In genomic region chr7:107854989-107855388, GRCh38 we compare ENCODE assay signal across 18 cellular contexts. TPM values are rescaled to one million over a fixed set of nuclear protein-coding genes. Genes with fewer than 3 reads are reported as not detected.
DNase-seq lines count a peak whose midpoint lies in the region; ATAC-seq and TF ChIP-seq lines count a peak whose summit lies in the region.
"Had no signal": no experiment of that assay in that cellular context is flagged by ENCODE, and none has a peak within 500 bp of the region (broad histone marks: within the 10 kb centered on the region; RNA-seq: fewer than 3 reads in every experiment).

No MANE protein-coding gene starts in this region.

- H3K27me3 Mint-ChIP-seq in MCF 10A (ENCODE audit: insufficient read depth, unreplicated experiment): no peaks in the 10 kb centered on the region

- TF ChIP-seq CTCF in MCF 10A (IDR thresholded peaks at IDR 0.05; ENCODE audit: unreplicated experiment) (no peak), breast epithelium (IDR thresholded peaks at IDR 0.05) (no peak), fibroblast of lung (conservative IDR thresholded peaks at IDR 0.05 in 1 of 2, IDR thresholded peaks at IDR 0.05 in 1 of 2; ENCODE audit: low read depth in 1 of 2, low read length in 2 of 2) (no peak)

- no peaks in the 10 kb centered on the region for H3K9me3 ChIP-seq in breast epithelium
- no peaks in the 10 kb centered on the region for H3K9me3 ChIP-seq in fibroblast of lung (ENCODE audit: control insufficient read depth, insufficient read depth, low read depth, low read length)
- H3K9me3 ChIP-seq: colonic mucosa, mucosa of descending colon, pancreas, tibial nerve had no signal

- peak; percentile 82 for DNase-seq in MCF 10A (ENCODE audit: unreplicated experiment)
- DNase-seq in breast epithelium (ENCODE audit: low spot score in 2 of 2): no peak
- DNase-seq in RPMI7951 (ENCODE audit: low read depth): peak; percentile 47
- peak; percentile 19 to 27 for DNase-seq in fibroblast of lung (ENCODE audit: low read depth in 2 of 2)
- no peak for DNase-seq in nucleus accumbens (lab: John Stamatoyannopoulos, UW)
- no peak for DNase-seq in central memory CD4-positive, alpha-beta T cell
- DNase-seq in NCI-H2171 treated with DMSO at 0.1 percent for 48 hours (lab: John Stamatoyannopoulos, UW): no peak
- DNase-seq: activated CD8-positive, alpha-beta memory T cell treated with anti-CD3 and anti-CD28 coated beads for 24 hours; colonic mucosa; left cardiac atrium; mucosa of descending colon; NCI-H1436 treated with DMSO at 0.1 percent for 48 hours; NCI-H446 treated with DMSO at 0.1 percent for 48 hours; pancreas had no signal

- H3K4me3 Mint-ChIP-seq in MCF 10A (ENCODE audit: unreplicated experiment): no peak overlapping the region

- POLR2A ChIA-PET in MCF 10A (lab: Yijun Ruan, JAX): interaction anchor here (0.7 kb wide), 1 partner anchor 112 kb away, joined by 3 read pairs; no protein-coding TSS in a partner anchor

- intact Hi-C loops in MCF 10A (cut with micrococcal nuclease): no loop called here
- intact Hi-C loops in breast epithelium (cut with DNase I; ENCODE audit: low total_unique reads): no loop called here

- no peak overlapping the region for H3K9ac ChIP-seq in fibroblast of lung (ENCODE audit: insufficient read depth, low read length)

- no peaks in the 10 kb centered on the region for H3K79me2 ChIP-seq in fibroblast of lung (ENCODE audit: control insufficient read depth, insufficient read depth, low read length)

- no peak for TF ChIP-seq POLR2A in breast epithelium (IDR thresholded peaks at IDR 0.05)

- peak overlapping the region; percentile 40 for H3K27ac Mint-ChIP-seq in MCF 10A (ENCODE audit: low read depth, unreplicated experiment)

- peaks cover 7% of the 10 kb centered on the region for H3K36me3 Mint-ChIP-seq in MCF 10A (ENCODE audit: insufficient read depth, unreplicated experiment)

- peaks cover 47% of the 10 kb centered on the region for H3K4me1 Mint-ChIP-seq in MCF 10A (ENCODE audit: insufficient read depth, unreplicated experiment)

- no peaks in the 10 kb centered on the region for H4K20me1 ChIP-seq in fibroblast of lung (ENCODE audit: control insufficient read depth, extremely low read depth, insufficient read depth, low read length)

- H3K4me3 ChIP-seq in breast epithelium (no peak overlapping the region), fibroblast of lung (replicated peaks in 1 of 4; ENCODE audit: control extremely low read depth in 1 of 4, insufficient read depth in 1 of 4, low read depth in 3 of 4, low read length in 4 of 4) (no peak overlapping the region)
- H3K4me3 ChIP-seq: colonic mucosa, mucosa of descending colon, pancreas, tibial nerve had no signal

- H3K36me3 ChIP-seq in breast epithelium: no peaks in the 10 kb centered on the region
- H3K36me3 ChIP-seq in fibroblast of lung (ENCODE audit: control insufficient read depth, insufficient read depth, low read length): no peaks in the 10 kb centered on the region
- H3K36me3 ChIP-seq: colonic mucosa, pancreas, tibial nerve had no signal

- no peak for ATAC-seq in HG02798 (IDR thresholded peaks at IDR 0.05; ENCODE audit: poor library complexity, unreplicated experiment)
- ATAC-seq: left cardiac atrium, mucosa of descending colon, pancreas had no signal

- no peak overlapping the region for H3K27ac ChIP-seq in breast epithelium
- no peak overlapping the region for H3K27ac ChIP-seq in fibroblast of lung (ENCODE audit: insufficient read depth, low read length)
- H3K27ac ChIP-seq: colonic mucosa, pancreas, tibial nerve had no signal

- H3K4me1 ChIP-seq in breast epithelium (peaks cover 0 to 2% of the 10 kb centered on the region in 2 donors), fibroblast of lung (ENCODE audit: control insufficient read depth, extremely low read depth, insufficient read depth, low read length) (no peaks in the 10 kb centered on the region)

- no peak overlapping the region for H3K4me2 ChIP-seq in fibroblast of lung (ENCODE audit: extremely low read depth, insufficient read depth, low read length)

- CTCF ChIA-PET in MCF 10A (lab: Yijun Ruan, JAX): interaction anchor here (1.3 kb wide), 1 partner anchor 112 kb away, joined by 4 read pairs; no protein-coding TSS in a partner anchor

- H3K9me3 Mint-ChIP-seq in MCF 10A (ENCODE audit: unreplicated experiment): no peaks in the 10 kb centered on the region

- no peaks in the 10 kb centered on the region for H3K27me3 ChIP-seq in breast epithelium
- no peaks in the 10 kb centered on the region for H3K27me3 ChIP-seq in fibroblast of lung (ENCODE audit: control insufficient read depth, insufficient read depth, low read length)
- H3K27me3 ChIP-seq: colonic mucosa, pancreas, tibial nerve had no signal

- BruUV-seq in MCF 10A (replicated peaks; lab: Mats Ljungman, UMichigan): no TSS peak

- no peak overlapping the region for H2AFZ ChIP-seq in fibroblast of lung (ENCODE audit: low read length)

RNA-seq across cellular contexts. Expression of gene DLD, which starts 36.0 kb away (rescaled TPM):
- total RNA-seq in MCF 10A (2022): 83.0 and 85.7 TPM in 2 replicates
- total RNA-seq in breast epithelium: 10 to 100 TPM; 57.5 to 74.1 (median 58.3) TPM
- 66.7 and 75.2 TPM in 2 replicates for total RNA-seq in RPMI7951 (2014; rRNA removed; shearing (Covaris generic))
- 44.2 and 48.6 TPM in 2 replicates for total RNA-seq in fibroblast of lung
- polyA plus RNA-seq in fibroblast of lung: 160 and 172 TPM in 2 replicates
- 69.9 and 83.5 TPM in 2 replicates for polyA plus RNA-seq in fibroblast of lung (2012)
- polyA minus RNA-seq in fibroblast of lung (ENCODE audit: low replicate concordance): 15.9 and 30.8 TPM in 2 replicates

RNA-seq across cellular contexts. Expression of gene SLC26A3, which starts 52.0 kb away (rescaled TPM):
- total RNA-seq in MCF 10A (2022) (not detected in 2 replicates), breast epithelium (10 to 100 TPM in 2 of 3 donors, not detected in 1; 13.6 to 36.4 TPM), fibroblast of lung (not detected in 2 replicates)
- not detected in 2 replicates for total RNA-seq in RPMI7951 (2014; rRNA removed; shearing (Covaris generic))
- not detected in 2 replicates for polyA plus RNA-seq in fibroblast of lung
- polyA plus RNA-seq in fibroblast of lung (2012): not detected in 2 replicates
- not detected in 2 replicates for polyA minus RNA-seq in fibroblast of lung (ENCODE audit: low replicate concordance)
- total RNA-seq: epithelial cell of proximal tubule, left cardiac atrium, skeletal muscle tissue, tibial nerve had no signal

Comparison
In these comparisons a context has a peak if more than half of its experiments do, and no peak if none do; other contexts are left out.
1. DNase-seq: peak in MCF 10A (single experiment), RPMI7951 (single experiment) and fibroblast of lung (2 of 2); none in breast epithelium (0 of 2), nucleus accumbens (0 of 56), central memory CD4-positive, alpha-beta T cell (single experiment) and NCI-H2171 treated with DMSO at 0.1 percent for 48 hours (single experiment).